In genomic region chr12:46516933-46517578, GRCh38 we compare ENCODE assay signal across 9 cellular contexts.
A peak's percentile ranks its signal among the peaks of the same experiment; 100 is the strongest.
DNase-seq lines count a peak whose midpoint lies in the region; ATAC-seq and TF ChIP-seq lines count a peak whose summit lies in the region.
"Had no signal": no experiment of that assay in that cellular context is flagged by ENCODE, and none has a peak within 500 bp of the region (broad histone marks: within the 10 kb centered on the region; RNA-seq: fewer than 3 reads in every experiment).

No MANE protein-coding gene starts in this region.

- peak overlapping the region in 5 of 6 donors; percentile 19 to 72 (median 71) for H3K27ac Mint-ChIP-seq in immature natural killer cell

- no peaks in the 10 kb centered on the region for H3F3A ChIP-seq in SK-N-SH (replicated peaks; ENCODE audit: insufficient read depth)

- no peak for TF ChIP-seq EP300 in upper lobe of left lung (IDR thresholded peaks at IDR 0.05)
- TF ChIP-seq EP300 in SK-N-SH (IDR thresholded peaks at IDR 0.05; ENCODE audit: borderline replicate concordance in 1 of 2, low read depth in 1 of 2, low read length in 1 of 2), result no peak

- H2AFZ ChIP-seq in SK-N-SH (ENCODE audit: low read depth), result no peak overlapping the region

- H3K4me1 Mint-ChIP-seq in immature natural killer cell, result peaks cover 62 to 82% of the 10 kb centered on the region in 2 donors

- no peak overlapping the region for H3K9ac ChIP-seq in SK-N-SH

- H3K9me3 Mint-ChIP-seq in immature natural killer cell, result no peaks in the 10 kb centered on the region

- peak overlapping the region in 1 of 4 donors; percentile 7 for H3K27ac ChIP-seq in upper lobe of left lung
- H3K27ac ChIP-seq in SK-N-SH (ENCODE audit: low read depth in 2 of 2, low read length in 1 of 2), result no peak overlapping the region

- 88 to 93% methylated on average over 4 to 6 of the region's 6 CpGs for WGBS in upper lobe of left lung, 2 donors
- 91% methylated on average over 6 of the region's 6 CpGs for WGBS in SK-N-SH (ENCODE audit: low lambda C conversion rate)

- peak overlapping the region; percentile 13 to 63 (median 34) for H3K4me3 Mint-ChIP-seq in immature natural killer cell

- peaks cover 0 to 5% (median 0%) of the 10 kb centered on the region in 3 donors for H3K36me3 Mint-ChIP-seq in immature natural killer cell

- H3K4me3 ChIP-seq in upper lobe of left lung (no peak overlapping the region), SK-N-SH (ENCODE audit: low read depth in 2 of 2, low read length in 1 of 2) (no peak overlapping the region)

- POLR2A ChIA-PET in SK-N-SH (lab: Yijun Ruan, JAX), result no interaction called here

- DNase-seq in immature natural killer cell, result peak in 1 of 3 donors; percentile 7
- DNase-seq in upper lobe of left lung, result no peak
- DNase-seq in T-helper 9 cell, result no peak
- DNase-seq in occipital lobe (lab: John Stamatoyannopoulos, UW), result no peak
- no peak for DNase-seq in SK-N-SH
- DNase-seq: GOT3 had no signal

- H3K27me3 Mint-ChIP-seq in immature natural killer cell (ENCODE audit: low read depth in 3 of 3), result peaks cover 0 to 2% (median 1%) of the 10 kb centered on the region in 3 donors

- peaks cover 8% of the 10 kb centered on the region; the same call in 1 of the 2 replicates for H3K79me2 ChIP-seq in SK-N-SH (ENCODE audit: insufficient read depth)

- H3K9me3 ChIP-seq in upper lobe of left lung (no peaks in the 10 kb centered on the region), SK-N-SH (peaks cover 6% of the 10 kb centered on the region; the same call in 1 of the 2 replicates)

- no peaks in the 10 kb centered on the region for H3K9me2 ChIP-seq in SK-N-SH

- TF ChIP-seq POLR2A in GM18505 (IDR thresholded peaks at IDR 0.05; ENCODE audit: borderline replicate concordance, extremely low read depth, insufficient read depth, insufficient read length) (peak; percentile 52), upper lobe of left lung (IDR thresholded peaks at IDR 0.05) (no peak)

- no peaks in the 10 kb centered on the region for H4K20me1 ChIP-seq in SK-N-SH (ENCODE audit: insufficient read depth)

- ATAC-seq in GM18505 (IDR thresholded peaks at IDR 0.05; ENCODE audit: unreplicated experiment), result peak; percentile 97
- ATAC-seq in GM21390 (IDR thresholded peaks at IDR 0.05; ENCODE audit: unreplicated experiment), result peak; percentile 95
- peak; percentile 99 for ATAC-seq in HG03469 (IDR thresholded peaks at IDR 0.05; ENCODE audit: unreplicated experiment)
- no peak for ATAC-seq in upper lobe of left lung (ENCODE audit: low FRiP score in 2 of 2)

- no peak for TF ChIP-seq RAD21 in SK-N-SH (IDR thresholded peaks at IDR 0.05; ENCODE audit: low read length)

- TF ChIP-seq CTCF in upper lobe of left lung (IDR thresholded peaks at IDR 0.05) (no peak), SK-N-SH (IDR thresholded peaks at IDR 0.05) (no peak)

- H3K36me3 ChIP-seq in upper lobe of left lung, result no peaks in the 10 kb centered on the region
- peaks cover 0 to 22% of the 10 kb centered on the region in 2 experiments for H3K36me3 ChIP-seq in SK-N-SH (replicated peaks in 1 of 2; ENCODE audit: control insufficient read depth in 1 of 2, insufficient read depth in 2 of 2, low read length in 1 of 2)

- no peak overlapping the region for H3K4me2 ChIP-seq in SK-N-SH

- H3K4me1 ChIP-seq in upper lobe of left lung (peaks cover 4 to 12% (median 4%) of the 10 kb centered on the region in 4 donors), SK-N-SH (ENCODE audit: control insufficient read depth in 1 of 2, insufficient read depth in 2 of 2, low read depth in 1 of 2, low read length in 1 of 2) (peaks cover 0 to 4% of the 10 kb centered on the region in 2 experiments; a peak in 3 of 4 replicates)

- CTCF ChIA-PET in SK-N-SH (lab: Yijun Ruan, JAX), result interaction anchor here (1.4 to 1.6 kb wide), 2 partner anchors 9 to 11 kb away, joined by 3 to 8 read pairs; no protein-coding TSS in a partner anchor

- H3K27me3 ChIP-seq in upper lobe of left lung (no peaks in the 10 kb centered on the region), SK-N-SH (ENCODE audit: insufficient read depth) (no peaks in the 10 kb centered on the region)

TF ChIP-seq in SK-N-SH, 30 proteins besides CTCF, POLR2A, EP300 and RAD21:
- TF ChIP-seq TCF12 (IDR thresholded peaks at IDR 0.05), result no peak
- TF ChIP-seq POLR2AphosphoS5 (IDR thresholded peaks at IDR 0.05; ENCODE audit: low read depth, low read length), result no peak
- no peak for TF ChIP-seq JUND (IDR thresholded peaks at IDR 0.05)
- no peak for TF ChIP-seq ELF1 (IDR thresholded peaks at IDR 0.05)
- TF ChIP-seq GABPA (IDR thresholded peaks at IDR 0.05; ENCODE audit: low read depth), result no peak
- TF ChIP-seq GATA2 (CRISPR knock-in tag; IDR thresholded peaks at IDR 0.05), result no peak
- no peak for TF ChIP-seq PBX3 (IDR thresholded peaks at IDR 0.05)
- no peak for TF ChIP-seq FOXJ3 (CRISPR knock-in tag; IDR thresholded peaks at IDR 0.05)
- no peak for TF ChIP-seq REST (IDR thresholded peaks at IDR 0.05; ENCODE audit: low read depth, low read length)
- TF ChIP-seq RXRA (IDR thresholded peaks at IDR 0.05; ENCODE audit: borderline replicate concordance, low read depth), result no peak
- no peak for TF ChIP-seq RCOR1 (IDR thresholded peaks at IDR 0.05; ENCODE audit: low read length)
- TF ChIP-seq SMC3 (IDR thresholded peaks at IDR 0.05; ENCODE audit: low read depth, low read length), result no peak
- TF ChIP-seq MXI1 (IDR thresholded peaks at IDR 0.05; ENCODE audit: low read depth, low read length), result no peak
- no peak for TF ChIP-seq YY1 (IDR thresholded peaks at IDR 0.05; ENCODE audit: low read depth)
- no peak for TF ChIP-seq SIN3A (IDR thresholded peaks at IDR 0.05; ENCODE audit: borderline replicate concordance, low read depth, low read length)
- no peak for TF ChIP-seq IRF3 (IDR thresholded peaks at IDR 0.05; ENCODE audit: low read depth, low read length)
- TF ChIP-seq USF2 (IDR thresholded peaks at IDR 0.05; ENCODE audit: borderline replicate concordance, low read depth, low read length), result no peak
- TF ChIP-seq TAF1 (IDR thresholded peaks at IDR 0.05; ENCODE audit: borderline replicate concordance, low read depth, low read length), result no peak
- TF ChIP-seq FOXM1 (IDR thresholded peaks at IDR 0.05; ENCODE audit: low read depth), result no peak
- TF ChIP-seq RFX5 (IDR thresholded peaks at IDR 0.05; ENCODE audit: low read length), result no peak
TF ChIP-seq in SK-N-SH: peak in this region for 0.

Comparison
In these comparisons a context has a peak if more than half of its experiments do, and no peak if none do; other contexts are left out.
1. ATAC-seq: peak in GM18505 (single experiment), GM21390 (single experiment) and HG03469 (single experiment); none in upper lobe of left lung (0 of 2).